ENCODE assay signal across 8 cellular contexts in the genomic region with DNA sequence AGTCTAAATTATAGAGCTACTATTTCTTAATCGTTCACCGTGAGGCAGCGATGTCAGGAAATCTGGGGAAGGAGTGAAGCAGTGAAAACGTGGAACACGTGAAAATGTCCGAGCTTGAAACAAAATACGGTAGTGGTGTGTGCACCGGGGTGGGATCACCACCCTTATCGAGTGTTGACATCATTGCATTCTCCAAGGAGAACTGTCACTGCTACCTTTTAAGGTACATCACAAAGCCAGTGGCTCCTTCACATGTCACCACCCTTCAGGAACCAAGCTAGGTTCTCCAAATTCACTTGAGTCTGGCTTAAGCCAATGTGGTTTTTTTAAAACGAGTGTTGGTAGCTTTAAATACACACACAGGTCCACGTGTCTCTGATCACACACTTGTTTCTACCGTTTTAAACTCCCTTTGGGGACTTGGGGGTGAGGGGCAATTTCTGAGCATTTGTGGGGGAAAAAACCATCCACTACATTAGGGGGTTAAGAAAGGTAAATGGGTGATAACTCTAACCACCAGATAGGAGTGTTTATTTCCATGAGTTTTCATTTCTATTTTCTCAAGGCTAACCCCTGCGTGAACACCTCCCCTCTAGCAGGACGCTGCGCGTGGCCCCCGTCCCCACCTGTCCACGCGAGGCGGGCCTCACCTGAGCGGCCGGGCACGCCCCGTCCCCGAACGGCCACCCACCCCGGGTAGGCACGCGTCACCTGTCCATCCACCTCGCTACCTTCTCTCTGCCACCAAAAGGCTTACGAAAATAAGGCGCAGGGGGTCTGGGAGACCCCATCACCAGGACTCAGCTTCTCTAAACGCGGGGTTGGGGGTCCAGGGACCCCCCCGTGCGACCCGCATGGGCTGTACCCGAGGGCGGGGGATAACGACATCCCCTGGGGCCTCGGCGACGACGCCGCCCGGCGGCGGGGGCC. TPM values are rescaled to one million over a fixed set of nuclear protein-coding genes. Genes with fewer than 3 reads are reported as not detected.
A peak's percentile ranks its signal among the peaks of the same experiment; 100 is the strongest.
DNase-seq lines count a peak whose midpoint lies in the region; ATAC-seq and TF ChIP-seq lines count a peak whose summit lies in the region.

No MANE protein-coding gene starts in this region.

- DNase-seq in BE2C (no peak), NOMO-1 treated with DMSO at 0.1 percent for 48 hours (lab: John Stamatoyannopoulos, UW; ENCODE audit: unreplicated experiment) (peak; percentile 28), fibroblast of the aortic adventitia (ENCODE audit: low read depth) (peak; percentile 72), midbrain (lab: John Stamatoyannopoulos, UW) (no peak)

- no peaks in the 10 kb centered on the region for H3K27me3 ChIP-seq in BE2C
- H3K27me3 ChIP-seq in neutrophil = peaks cover 20% of the 10 kb centered on the region

- H3K27ac Mint-ChIP-seq in activated T-helper 17 cell treated with anti-CD3 and anti-CD28 coated beads, Interleukin-2, amount 50 U/mL, for 72 hours = peak overlapping the region; percentile 73

- ATAC-seq in GM18909 (IDR thresholded peaks at IDR 0.05; ENCODE audit: poor library complexity, unreplicated experiment) (peak; percentile 29), HG03135 (IDR thresholded peaks at IDR 0.05; ENCODE audit: unreplicated experiment) (peak; percentile 21)
- peak; percentile 30 for ATAC-seq in activated T-helper 17 cell treated with anti-CD3 and anti-CD28 coated beads, Interleukin-2, amount 50 U/mL, for 72 hours (replicated peaks)

- H3K4me1 ChIP-seq in BE2C (no peaks in the 10 kb centered on the region), neutrophil (ENCODE audit: control insufficient read depth in 1 of 2, insufficient read depth in 1 of 2, low read depth in 1 of 2, low read length in 1 of 2) (peaks cover 13 to 14% of the 10 kb centered on the region in 2 experiments)

- H3K4me3 ChIP-seq in BE2C (ENCODE audit: low read depth, low read length) = peak overlapping the region; percentile 87
- H3K4me3 ChIP-seq in fibroblast of the aortic adventitia (ENCODE audit: low read depth, low read length) = peak overlapping the region; percentile 88
- peak overlapping the region; percentile 47 to 54 for H3K4me3 ChIP-seq in neutrophil (ENCODE audit: low read depth in 1 of 2, low read length in 1 of 2)

- no peaks in the 10 kb centered on the region for H3K36me3 ChIP-seq in BE2C
- H3K36me3 ChIP-seq in neutrophil = no peaks in the 10 kb centered on the region

- no peaks in the 10 kb centered on the region for H3K27me3 Mint-ChIP-seq in activated T-helper 17 cell treated with anti-CD3 and anti-CD28 coated beads, Interleukin-2, amount 50 U/mL, for 72 hours

- no peak overlapping the region for H3K27ac ChIP-seq in neutrophil

- H3K9me3 ChIP-seq in BE2C = no peaks in the 10 kb centered on the region
- H3K9me3 ChIP-seq in neutrophil = no peaks in the 10 kb centered on the region

- H3K4me1 Mint-ChIP-seq in activated T-helper 17 cell treated with anti-CD3 and anti-CD28 coated beads, Interleukin-2, amount 50 U/mL, for 72 hours = peaks cover 17% of the 10 kb centered on the region

- no peaks in the 10 kb centered on the region for H3K9me3 Mint-ChIP-seq in activated T-helper 17 cell treated with anti-CD3 and anti-CD28 coated beads, Interleukin-2, amount 50 U/mL, for 72 hours

- TF ChIP-seq CTCF in BE2C (IDR thresholded peaks at IDR 0.05; ENCODE audit: low read depth, low read length) (no peak), fibroblast of the aortic adventitia (IDR thresholded peaks at IDR 0.05; ENCODE audit: insufficient read depth, low read length) (no peak), neutrophil (IDR thresholded peaks at IDR 0.05) (no peak)

- H3K36me3 Mint-ChIP-seq in activated T-helper 17 cell treated with anti-CD3 and anti-CD28 coated beads, Interleukin-2, amount 50 U/mL, for 72 hours (ENCODE audit: low read depth) = peaks cover 25% of the 10 kb centered on the region

- H3K4me3 Mint-ChIP-seq in activated T-helper 17 cell treated with anti-CD3 and anti-CD28 coated beads, Interleukin-2, amount 50 U/mL, for 72 hours = peak overlapping the region; percentile 74

RNA-seq across cellular contexts. Expression of gene PRDM15, which starts 1.0 kb away (rescaled TPM):
- 11.9 TPM for polyA plus RNA-seq in BE2C (2012; ENCODE audit: insufficient read depth, insufficient read length, low read depth)
- 10 to 100 TPM; 17.1 to 17.6 TPM for total RNA-seq in activated T-helper 17 cell treated with anti-CD3 and anti-CD28 coated beads, Interleukin-2, amount 50 U/mL, for 72 hours
- 1.8 and 4.7 TPM in 2 replicates for total RNA-seq in fibroblast of the aortic adventitia (ENCODE audit: low replicate concordance)

Comparison
In these comparisons a context has a peak if more than half of its experiments do, and no peak if none do; other contexts are left out.
1. DNase-seq: peak in NOMO-1 treated with DMSO at 0.1 percent for 48 hours (single experiment) and fibroblast of the aortic adventitia (single experiment); none in BE2C (single experiment) and midbrain (single experiment).
2. Peak in every context shown above with its lines, with median percentiles within 50 percentile points of each other: H3K4me3 ChIP-seq and ATAC-seq.